In the genomic region with DNA sequence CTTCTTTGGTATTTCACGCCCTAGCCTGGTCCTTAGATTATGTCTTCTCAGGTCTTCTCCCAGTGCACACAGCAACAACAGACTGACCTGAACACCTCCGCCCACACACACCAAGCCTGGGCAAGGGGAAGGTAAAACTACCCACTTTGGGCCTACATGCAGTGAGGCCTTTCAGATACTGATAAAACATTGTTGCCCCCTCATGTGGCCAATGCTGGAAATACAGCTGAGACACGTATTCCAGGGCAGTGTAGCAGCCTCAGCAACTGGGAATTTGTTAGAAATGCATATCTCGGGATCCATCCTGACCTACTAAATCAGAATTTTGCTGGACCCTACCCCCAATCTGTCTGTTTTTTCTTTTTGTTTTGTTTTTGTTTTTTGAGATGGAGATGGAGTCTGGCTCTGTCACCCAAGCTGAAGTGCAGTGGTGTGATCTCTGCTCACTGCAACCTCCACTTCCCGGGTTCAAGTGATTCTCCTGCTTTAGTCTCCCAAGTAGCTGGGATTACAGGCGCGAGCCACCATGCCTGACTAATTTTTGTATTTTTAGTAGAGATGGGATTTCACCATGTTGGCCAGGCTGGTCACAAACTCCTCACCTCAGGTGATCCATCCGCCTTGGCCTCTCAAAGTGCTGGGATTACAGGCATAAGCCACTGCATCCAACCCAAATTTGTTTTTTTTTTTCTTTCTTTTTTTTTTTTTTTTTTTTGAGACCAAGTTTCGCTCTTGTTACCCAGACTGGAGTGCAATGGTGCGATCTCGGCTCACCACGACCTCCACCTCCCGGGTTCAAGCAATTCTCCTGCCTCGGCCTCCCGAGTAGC, we compare ENCODE assay signal across 8 cellular contexts. TPM values are rescaled to one million over a fixed set of nuclear protein-coding genes. Genes with fewer than 3 reads are reported as not detected.
A peak's percentile ranks its signal among the peaks of the same experiment; 100 is the strongest.
DNase-seq lines count a peak whose midpoint lies in the region; ATAC-seq, FAIRE-seq and TF ChIP-seq lines count a peak whose summit lies in the region.
"Not testable (repeated sequence)": the region's sequence is repeated elsewhere in the genome, so short reads cannot be mapped to it uniquely, and the experiment has no call there.

No MANE protein-coding gene starts in this region.

- not testable (repeated sequence) for FAIRE-seq in astrocyte (lab: Jason Lieb, UNC)

- H3K4ac ChIP-seq in trophoblast cell (ENCODE audit: low read depth, low read length), result not testable (repeated sequence)

- not testable (repeated sequence) for H2AFZ ChIP-seq in astrocyte (ENCODE audit: low read depth, low read length); trophoblast cell (ENCODE audit: insufficient read depth, low read length, poor library complexity)

- H3K4me3 Mint-ChIP-seq in astrocyte (ENCODE audit: unreplicated experiment), result not testable (repeated sequence)

- H3K9ac ChIP-seq in astrocyte (ENCODE audit: low read length); trophoblast cell (ENCODE audit: low read length): not testable (repeated sequence)

- H3K36me3 ChIP-seq in WERI-Rb-1, result peaks cover 76% of the 10 kb centered on the region
- peaks cover 24% of the 10 kb centered on the region for H3K36me3 ChIP-seq in astrocyte (ENCODE audit: insufficient read depth, low read length)
- peaks cover under 1 to 65% (median 19%) of the 10 kb centered on the region in 9 donors for H3K36me3 ChIP-seq in heart right ventricle
- H3K36me3 ChIP-seq in trophoblast cell (ENCODE audit: control insufficient read depth in 1 of 2, insufficient read depth in 2 of 2, low read length in 2 of 2), result peaks cover 30 to 36% of the 10 kb centered on the region in 2 experiments

- not testable (repeated sequence) for H3K27me3 ChIP-seq in WERI-Rb-1 (ENCODE audit: insufficient read depth, low read depth, severe bottlenecking); astrocyte (ENCODE audit: insufficient read depth, low read length); heart right ventricle; trophoblast cell (ENCODE audit: insufficient read depth, low read length)

- not testable (repeated sequence) for H3K79me2 ChIP-seq in astrocyte (ENCODE audit: insufficient read depth, low read length); trophoblast cell (ENCODE audit: control insufficient read depth, insufficient read depth, low read length, poor library complexity)

- not testable (repeated sequence) for H3K27me3 Mint-ChIP-seq in astrocyte (ENCODE audit: low read depth, unreplicated experiment)

- not testable (repeated sequence) for H2BK120ac ChIP-seq in trophoblast cell (ENCODE audit: insufficient read depth, low read length, poor library complexity)

- not testable (repeated sequence) for H3K14ac ChIP-seq in trophoblast cell (ENCODE audit: low read length)

- intact Hi-C loops in heart right ventricle (cut with DNase I), result loop anchor here in 7 of 10 donors (2.0 to 10.0 kb wide), 6 partner anchors 50 to 115 kb away; a partner anchor contains a TSS

- H2BK12ac ChIP-seq in trophoblast cell (ENCODE audit: low read length), result not testable (repeated sequence)

- not testable (repeated sequence) for H3K9me3 ChIP-seq in WERI-Rb-1 (ENCODE audit: severe bottlenecking); astrocyte (ENCODE audit: insufficient read depth, low read depth, low read length); heart right ventricle; trophoblast cell (ENCODE audit: insufficient read depth, low read depth, low read length)

- H2AK5ac ChIP-seq in trophoblast cell (ENCODE audit: low read length), result not testable (repeated sequence)

- H3K9me3 Mint-ChIP-seq in astrocyte (ENCODE audit: unreplicated experiment), result not testable (repeated sequence)

- DNase-seq in EL (peak; percentile 84), NCI-H446 treated with DMSO at 0.1 percent for 48 hours (lab: John Stamatoyannopoulos, UW) (peak; percentile 36), WERI-Rb-1 (peak; percentile 93), astrocyte (ENCODE audit: low read depth) (peak; percentile 57), heart right ventricle (peak; percentile 27 to 83), trophoblast cell (peak; percentile 87 to 95), stromal cell of bone marrow (ENCODE audit: low read depth) (peak; percentile 60)

- TF ChIP-seq CTCF in WERI-Rb-1 (IDR thresholded peaks at IDR 0.05; ENCODE audit: low read depth, low read length) (peak; percentile 89), astrocyte (IDR thresholded peaks at IDR 0.05; ENCODE audit: insufficient read depth, low read depth, low read length) (peak; percentile 81), heart right ventricle (IDR thresholded peaks at IDR 0.05) (peak; percentile 61 to 79 (median 69))

- not testable (repeated sequence) for H3K27ac ChIP-seq in WERI-Rb-1; astrocyte (ENCODE audit: low read depth, low read length); heart right ventricle; trophoblast cell (ENCODE audit: low read depth, low read length)

- H3K79me1 ChIP-seq in trophoblast cell (ENCODE audit: low read length), result not testable (repeated sequence)

- not testable (repeated sequence) for H3K23ac ChIP-seq in trophoblast cell (ENCODE audit: low read length)

- not testable (repeated sequence) for H3K4me3 ChIP-seq in WERI-Rb-1 (ENCODE audit: low read depth, low read length); astrocyte (ENCODE audit: insufficient read depth, low read depth, low read length); heart right ventricle; trophoblast cell (ENCODE audit: low read depth, low read length)

- peaks cover 41% of the 10 kb centered on the region for H4K20me1 ChIP-seq in astrocyte (ENCODE audit: insufficient read depth, low read length)

- not testable (repeated sequence) for H4K8ac ChIP-seq in trophoblast cell (ENCODE audit: low read depth, low read length)

- H4K91ac ChIP-seq in trophoblast cell (ENCODE audit: low read depth, low read length), result not testable (repeated sequence)

- H3K18ac ChIP-seq in trophoblast cell (ENCODE audit: low read length), result not testable (repeated sequence)

- not testable (repeated sequence) for H3K4me1 Mint-ChIP-seq in astrocyte (ENCODE audit: low read depth, unreplicated experiment)

- ATAC-seq in HG03280 (IDR thresholded peaks at IDR 0.05; ENCODE audit: unreplicated experiment), result peak; percentile 69
- peak; percentile 59 to 79 (median 71) for ATAC-seq in heart right ventricle

- not testable (repeated sequence) for H4K12ac ChIP-seq in trophoblast cell (ENCODE audit: low read depth, low read length)

- peak overlapping the region; percentile 82 for H3K27ac Mint-ChIP-seq in astrocyte (ENCODE audit: unreplicated experiment)

- not testable (repeated sequence) for H2BK5ac ChIP-seq in trophoblast cell (ENCODE audit: low read depth, low read length, poor library complexity)

- H3K4me1 ChIP-seq in astrocyte (ENCODE audit: insufficient read depth, low read length); trophoblast cell (ENCODE audit: control insufficient read depth in 1 of 2, insufficient read depth in 2 of 2, low read length in 2 of 2): not testable (repeated sequence)
- H3K4me1 ChIP-seq in heart right ventricle, result peaks cover 0 to 15% (median 0%) of the 10 kb centered on the region in 9 donors

- H3K36me3 Mint-ChIP-seq in astrocyte (ENCODE audit: low read depth, unreplicated experiment), result peaks cover 15% of the 10 kb centered on the region

- not testable (repeated sequence) for H3K4me2 ChIP-seq in astrocyte (ENCODE audit: low read length); trophoblast cell (ENCODE audit: low read length)

- 77 to 79% methylated on average over 15 of the region's 15 CpGs for WGBS in heart right ventricle, 2 donors
- no CpG with 5 or more reads among the region's 15 CpGs for WGBS in trophoblast cell (ENCODE audit: extremely low coverage, insufficient coverage, insufficient read length)

RNA-seq across cellular contexts. Expression of a gene that starts 19.5 kb away (rescaled TPM):
- 64.6 and 69.1 TPM in 2 replicates for total RNA-seq in astrocyte
- 10 to 100 TPM; 24.9 to 51.1 (median 33.1) TPM for total RNA-seq in heart right ventricle
- polyA plus RNA-seq in heart right ventricle, result 10 to 100 TPM in 1 of 2 donors, 1 to 10 TPM in 1; 7.8 to 17.0 TPM
- polyA plus RNA-seq in trophoblast cell (2013), result 153 and 155 TPM in 2 replicates

RNA-seq across cellular contexts. Expression of a gene that starts 20.1 kb away (rescaled TPM):
- total RNA-seq in astrocyte (28.0 and 29.3 TPM in 2 replicates), heart right ventricle (100 to 1,000 TPM; 106 to 144 (median 127) TPM)
- polyA plus RNA-seq in heart right ventricle, result 100 to 1,000 TPM in 1 of 2 donors, 10 to 100 TPM in 1; 48.4 to 169 TPM
- 35.8 and 36.9 TPM in 2 replicates for polyA plus RNA-seq in trophoblast cell (2013)

RNA-seq across cellular contexts. Expression of a gene that starts 26.3 kb away (rescaled TPM):
- total RNA-seq in astrocyte (58.1 and 60.3 TPM in 2 replicates), heart right ventricle (10 to 100 TPM; 37.1 to 49.1 (median 42.1) TPM)
- 10 to 100 TPM; 32.6 to 36.6 TPM for polyA plus RNA-seq in heart right ventricle
- polyA plus RNA-seq in trophoblast cell (2013), result 67.5 and 68.9 TPM in 2 replicates

RNA-seq across cellular contexts. Expression of a gene that starts 29.1 kb away (rescaled TPM):
- 15.7 and 16.6 TPM in 2 replicates for total RNA-seq in astrocyte
- total RNA-seq in heart right ventricle, result 1 to 10 TPM; 1.8 to 4.6 (median 2.8) TPM
- polyA plus RNA-seq in heart right ventricle, result 1 to 10 TPM; 3.2 to 4.5 TPM
- polyA plus RNA-seq in trophoblast cell (2013), result 25.4 and 28.5 TPM in 2 replicates

RNA-seq across cellular contexts. Expression of a gene that starts 40.4 kb away (rescaled TPM):
- 11.0 and 13.0 TPM in 2 replicates for total RNA-seq in astrocyte
- 1 to 10 TPM; 1.7 to 4.2 (median 2.6) TPM for total RNA-seq in heart right ventricle
- polyA plus RNA-seq in heart right ventricle, result 1 to 10 TPM; 4.1 to 8.2 TPM
- polyA plus RNA-seq in trophoblast cell (2013), result 8.2 TPM in 2 replicates

Comparison
In these comparisons a context has a peak if more than half of its experiments do, and no peak if none do; other contexts are left out.
1. DNase-seq: peak in every context shown above with its lines; median percentile 93 in WERI-Rb-1; 91 in trophoblast cell; 84 in EL; 60 in stromal cell of bone marrow; 57 in astrocyte; 55 in heart right ventricle; 36 in NCI-H446 treated with DMSO at 0.1 percent for 48 hours.